ENCODE assay signal across 9 cellular contexts in genomic region chr11:130449246-130449990, GRCh38. TPM values are rescaled to one million over a fixed set of nuclear protein-coding genes. Genes with fewer than 3 reads are reported as not detected.
DNase-seq lines count a peak whose midpoint lies in the region; ATAC-seq and TF ChIP-seq lines count a peak whose summit lies in the region.
"Had no signal": no experiment of that assay in that cellular context is flagged by ENCODE, and none has a peak within 500 bp of the region (broad histone marks: within the 10 kb centered on the region; RNA-seq: fewer than 3 reads in every experiment).

No MANE protein-coding gene starts in this region.

- peaks cover 10% of the 10 kb centered on the region for H3K4me1 Mint-ChIP-seq in activated CD4-positive, alpha-beta T cell treated with anti-CD3 and anti-CD28 coated beads, Interleukin-2, amount 10 ng/mL, durations not matched to agents 7 days and 5 days
- H3K4me1 Mint-ChIP-seq in central memory CD8-positive, alpha-beta T cell = peaks cover 5% of the 10 kb centered on the region

- H3K27me3 ChIP-seq in lung (ENCODE audit: control insufficient read depth, insufficient read depth) (no peaks in the 10 kb centered on the region), tibial artery (no peaks in the 10 kb centered on the region)

- H3K36me3 Mint-ChIP-seq in activated CD4-positive, alpha-beta T cell treated with anti-CD3 and anti-CD28 coated beads, Interleukin-2, amount 10 ng/mL, durations not matched to agents 7 days and 5 days (ENCODE audit: low read depth) = no peaks in the 10 kb centered on the region
- no peaks in the 10 kb centered on the region for H3K36me3 Mint-ChIP-seq in central memory CD8-positive, alpha-beta T cell (ENCODE audit: insufficient read depth)

- intact Hi-C loops in tibial artery (cut with DNase I; ENCODE audit: low total_unique reads) = no loop called here

- no peak overlapping the region for H3K27ac Mint-ChIP-seq in activated CD4-positive, alpha-beta T cell treated with anti-CD3 and anti-CD28 coated beads, Interleukin-2, amount 10 ng/mL, durations not matched to agents 7 days and 5 days
- H3K27ac Mint-ChIP-seq in central memory CD8-positive, alpha-beta T cell (ENCODE audit: low read depth) = no peak overlapping the region

- no peaks in the 10 kb centered on the region for H3K9me3 ChIP-seq in lung (ENCODE audit: control insufficient read depth in 2 of 2, insufficient read depth in 1 of 2, low read length in 1 of 2)
- no peaks in the 10 kb centered on the region for H3K9me3 ChIP-seq in tibial artery

- TF ChIP-seq CTCF in lung (IDR thresholded peaks at IDR 0.05; ENCODE audit: control extremely low read depth, extremely low read depth) (no peak), tibial artery (IDR thresholded peaks at IDR 0.05) (no peak)

- H3K36me3 ChIP-seq in lung (ENCODE audit: control insufficient read depth in 2 of 2, insufficient read depth in 2 of 2, low read length in 2 of 2) (no peaks in the 10 kb centered on the region), tibial artery (no peaks in the 10 kb centered on the region)

- ATAC-seq in central memory CD8-positive, alpha-beta T cell (replicated peaks; ENCODE audit: extremely low read depth, poor library complexity, severe bottlenecking) = no peak
- no peak for ATAC-seq in lung (ENCODE audit: insufficient read depth, low FRiP score)

- peaks cover 61% of the 10 kb centered on the region for H3K27me3 Mint-ChIP-seq in activated CD4-positive, alpha-beta T cell treated with anti-CD3 and anti-CD28 coated beads, Interleukin-2, amount 10 ng/mL, durations not matched to agents 7 days and 5 days
- H3K27me3 Mint-ChIP-seq in central memory CD8-positive, alpha-beta T cell = peaks cover 69% of the 10 kb centered on the region

- H3K27ac ChIP-seq in lung (ENCODE audit: low read depth in 1 of 2, low read length in 1 of 2) (peak overlapping the region; percentile 48 to 91), tibial artery (peak overlapping the region; percentile 89 to 94)

- POLR2A ChIA-PET in activated CD4-positive, alpha-beta T cell treated with anti-CD3 and anti-CD28 coated beads, Interleukin-2, amount 10 ng/mL, durations not matched to agents 7 days and 5 days (lab: Charles Lee) = no interaction called here

- CTCF ChIA-PET in activated CD4-positive, alpha-beta T cell treated with anti-CD3 and anti-CD28 coated beads, Interleukin-2, amount 10 ng/mL, durations not matched to agents 7 days and 5 days (lab: Charles Lee) = interaction anchor here (0.6 kb wide), 1 partner anchor 672 kb away, joined by 3 read pairs; no protein-coding TSS in a partner anchor

- H3K9me3 Mint-ChIP-seq in activated CD4-positive, alpha-beta T cell treated with anti-CD3 and anti-CD28 coated beads, Interleukin-2, amount 10 ng/mL, durations not matched to agents 7 days and 5 days = no peaks in the 10 kb centered on the region
- H3K9me3 Mint-ChIP-seq in central memory CD8-positive, alpha-beta T cell = no peaks in the 10 kb centered on the region

- H3K4me3 ChIP-seq in lung (peak overlapping the region; percentile 42), tibial artery (peak overlapping the region; percentile 70 to 78)

- DNase-seq in activated CD4-positive, alpha-beta T cell treated with anti-CD3 and anti-CD28 coated beads, Interleukin-2, amount 10 ng/mL, durations not matched to agents 7 days and 5 days = no peak
- no peak for DNase-seq in activated CD4-positive, alpha-beta T cell treated with anti-CD3 and anti-CD28 coated beads, Interleukin-2, amount 50 U/mL, for 1 hour
- no peak for DNase-seq in central memory CD8-positive, alpha-beta T cell (ENCODE audit: low spot score in 2 of 2)
- DNase-seq in lung (ENCODE audit: low spot score) (no peak), tibial artery (no peak), NCI-H187 treated with DMSO at 0.1 percent for 48 hours (lab: John Stamatoyannopoulos, UW) (no peak), foreskin melanocyte (no peak), NCI-H1694 treated with DMSO at 0.1 percent for 48 hours (lab: John Stamatoyannopoulos, UW) (no peak)

- 2 to 3% methylated on average over 66 to 71 of the region's 71 CpGs for WGBS in lung, 2 donors

- H3K4me1 ChIP-seq in lung (ENCODE audit: control insufficient read depth in 2 of 2, insufficient read depth in 2 of 2, low read length in 2 of 2) (peaks cover 8 to 9% of the 10 kb centered on the region in 2 donors), tibial artery (peaks cover 0 to 47% (median 28%) of the 10 kb centered on the region in 4 donors)

- H3K4me3 Mint-ChIP-seq in activated CD4-positive, alpha-beta T cell treated with anti-CD3 and anti-CD28 coated beads, Interleukin-2, amount 10 ng/mL, durations not matched to agents 7 days and 5 days = peak overlapping the region; percentile 36
- peak overlapping the region; percentile 62 for H3K4me3 Mint-ChIP-seq in central memory CD8-positive, alpha-beta T cell

RNA-seq across cellular contexts. Expression of gene ADAMTS15, which starts 1.0 kb away (rescaled TPM):
- total RNA-seq in activated CD4-positive, alpha-beta T cell treated with anti-CD3 and anti-CD28 coated beads, Interleukin-2, amount 10 ng/mL, durations not matched to agents 7 days and 5 days = under 1 TPM; 0.04 to 0.05 TPM
- 10 to 100 TPM; 17.6 to 22.9 TPM for total RNA-seq in lung
- polyA plus RNA-seq in lung = 1 to 10 TPM; 4.4 to 9.0 TPM

RNA-seq across cellular contexts. Expression of gene ADAMTS8, which starts 21.0 kb away (rescaled TPM):
- not detected for total RNA-seq in activated CD4-positive, alpha-beta T cell treated with anti-CD3 and anti-CD28 coated beads, Interleukin-2, amount 10 ng/mL, durations not matched to agents 7 days and 5 days
- 10 to 100 TPM; 11.3 to 47.7 TPM for total RNA-seq in lung
- polyA plus RNA-seq in lung = 10 to 100 TPM; 18.3 to 25.9 TPM
- total RNA-seq: lung microvascular endothelial cell had no signal

Comparison
In these comparisons a context has a peak if more than half of its experiments do, and no peak if none do; other contexts are left out.
1. RNA of gene ADAMTS15, which starts 1.0 kb away (total RNA-seq): 17.6 to 22.9 TPM in lung; 0.04 to 0.05 TPM in activated CD4-positive, alpha-beta T cell treated with anti-CD3 and anti-CD28 coated beads, Interleukin-2, amount 10 ng/mL, durations not matched to agents 7 days and 5 days; every median in the first group is over 10 times any median in the second.
2. RNA of gene ADAMTS8, which starts 21.0 kb away (total RNA-seq): 11.3 to 47.7 TPM in lung; not detected in activated CD4-positive, alpha-beta T cell treated with anti-CD3 and anti-CD28 coated beads, Interleukin-2, amount 10 ng/mL, durations not matched to agents 7 days and 5 days; every median in the first group is over 10 times any median in the second.